Comparison of ENCODE assay signal across 1 cellular context in the genomic region with DNA sequence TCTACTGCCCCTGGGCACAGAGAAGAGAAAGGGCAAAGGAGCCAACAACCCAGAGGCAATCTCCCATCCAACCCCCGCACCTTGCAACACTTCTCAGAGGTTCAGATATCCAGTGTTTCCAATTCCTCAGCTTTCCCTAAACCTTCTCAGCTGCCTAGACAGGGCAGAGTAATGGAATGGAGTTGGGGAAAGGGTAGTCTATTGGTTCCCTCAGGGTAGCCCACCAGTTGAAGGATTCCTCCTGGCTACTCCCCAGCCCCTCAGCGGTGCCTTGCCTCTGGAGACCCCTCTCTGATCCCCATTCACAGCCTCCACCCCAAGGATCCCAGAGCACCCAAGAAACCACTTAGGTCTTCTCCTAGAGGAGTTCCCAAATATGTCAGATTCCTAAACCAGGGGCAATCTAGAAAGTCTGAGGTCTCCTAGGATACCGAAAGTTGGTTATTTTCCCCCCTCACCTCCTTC.
TF ChIP-seq lines count a peak whose summit lies in the region.

No MANE protein-coding gene starts in this region.

TF ChIP-seq in IMR-90, 13 proteins besides CTCF, POLR2A, EP300 and RAD21 (continued from another document):
- no peak for TF ChIP-seq SMC3 (IDR thresholded peaks at IDR 0.05; ENCODE audit: low read depth, low read length)
- TF ChIP-seq MAFK (IDR thresholded peaks at IDR 0.05; ENCODE audit: low read depth, low read length) = no peak
- TF ChIP-seq RCOR1 (IDR thresholded peaks at IDR 0.05; ENCODE audit: insufficient replicate concordance, low read length) = no peak
- no peak for TF ChIP-seq MXI1 (IDR thresholded peaks at IDR 0.05; ENCODE audit: borderline replicate concordance, low read depth, low read length)
- no peak for TF ChIP-seq NFE2L2 (IDR thresholded peaks at IDR 0.05; ENCODE audit: low read depth, low read length)
- TF ChIP-seq MAZ (IDR thresholded peaks at IDR 0.05; ENCODE audit: borderline replicate concordance, low read depth, low read length) = no peak
- no peak for TF ChIP-seq CHD1 (IDR thresholded peaks at IDR 0.05; ENCODE audit: low read depth, low read length)
TF ChIP-seq in IMR-90: peak in this region for 0.
